8 cellular contexts compared by ENCODE assay signal in the genomic region with DNA sequence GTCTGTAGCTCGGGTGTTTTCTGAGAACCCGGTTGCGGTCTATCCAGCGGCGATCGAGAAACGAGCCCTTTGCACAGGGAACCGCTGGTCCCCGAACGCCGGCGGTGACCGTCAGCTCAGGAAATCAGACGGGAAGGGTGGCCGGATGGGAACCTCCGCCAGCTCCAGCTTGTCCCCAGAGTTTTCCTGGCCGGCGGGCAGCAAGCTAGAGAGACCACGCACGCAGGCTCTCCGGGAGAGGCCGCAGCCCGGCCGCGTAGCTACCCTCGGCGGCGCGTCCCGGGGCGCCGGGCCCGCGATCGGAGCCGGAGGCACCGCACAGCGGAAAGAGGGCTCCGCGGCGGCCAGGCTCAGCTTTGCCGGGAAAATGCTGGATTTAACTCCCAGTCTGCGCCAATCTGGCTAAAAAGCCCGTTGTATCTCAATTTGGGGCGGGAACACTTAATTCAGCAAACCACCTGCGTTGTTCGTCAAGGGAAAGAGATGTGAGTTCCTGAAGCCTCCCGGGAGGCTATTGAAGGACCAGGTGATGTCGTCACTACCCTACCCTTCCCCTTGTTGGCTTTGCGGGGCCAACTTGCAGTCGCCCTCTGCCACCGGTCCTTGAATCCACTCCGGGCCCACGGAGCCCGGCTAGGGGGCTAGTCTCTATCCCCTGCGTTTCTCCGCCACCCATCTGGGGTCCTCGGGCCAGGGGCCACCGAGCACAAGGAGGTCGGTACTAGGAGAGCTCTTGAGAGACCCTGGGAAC. TPM values are rescaled to one million over a fixed set of nuclear protein-coding genes. Genes with fewer than 3 reads are reported as not detected.
DNase-seq lines count a peak whose midpoint lies in the region; ATAC-seq and TF ChIP-seq lines count a peak whose summit lies in the region.

No MANE protein-coding gene starts in this region.

- H4K20me1 ChIP-seq in osteoblast (ENCODE audit: insufficient read depth, low read length) = no peaks in the 10 kb centered on the region

- peak overlapping the region in 2 of 3 donors; percentile 13 to 82 for H3K27ac Mint-ChIP-seq in CD4-positive, CD25-positive, alpha-beta regulatory T cell
- no peak overlapping the region for H3K27ac Mint-ChIP-seq in activated naive CD4-positive, alpha-beta T cell treated with anti-CD3 and anti-CD28 coated beads, Interleukin-2, amount 10 ng/mL, durations not matched to agents 7 days and 5 days

- peak overlapping the region; percentile 72 to 95 (median 88) for H3K4me3 Mint-ChIP-seq in CD4-positive, CD25-positive, alpha-beta regulatory T cell
- peak overlapping the region; percentile 61 for H3K4me3 Mint-ChIP-seq in activated naive CD4-positive, alpha-beta T cell treated with anti-CD3 and anti-CD28 coated beads, Interleukin-2, amount 10 ng/mL, durations not matched to agents 7 days and 5 days

- no peak for ATAC-seq in CD4-positive, CD25-positive, alpha-beta regulatory T cell (ENCODE audit: low read depth in 2 of 2)
- ATAC-seq in HG03354 (IDR thresholded peaks at IDR 0.05; ENCODE audit: poor library complexity, severe bottlenecking, unreplicated experiment) = peak; percentile 22
- no peak for ATAC-seq in GM21423 (IDR thresholded peaks at IDR 0.05; ENCODE audit: unreplicated experiment)
- ATAC-seq in GM21619 (IDR thresholded peaks at IDR 0.05; ENCODE audit: unreplicated experiment) = no peak

- peak overlapping the region; percentile 96 for H2AFZ ChIP-seq in osteoblast (ENCODE audit: low read length)

- CTCF ChIA-PET in activated naive CD4-positive, alpha-beta T cell treated with anti-CD3 and anti-CD28 coated beads, Interleukin-2, amount 10 ng/mL, durations not matched to agents 7 days and 5 days (lab: Charles Lee) = interaction anchor here (0.6 to 6.1 kb wide), 9 partner anchors 8 to 274 kb away, joined by 3 to 63 read pairs (median 6); no protein-coding TSS in a partner anchor

- H3K36me3 ChIP-seq in CD4-positive, CD25-positive, alpha-beta regulatory T cell (ENCODE audit: control insufficient read depth, insufficient read depth, low read length) = no peaks in the 10 kb centered on the region
- no peaks in the 10 kb centered on the region for H3K36me3 ChIP-seq in osteoblast (ENCODE audit: insufficient read depth, low read length)

- intact Hi-C loops in cardiac septum (cut with DNase I) = loop anchor here (5.0 kb wide), 2 partner anchors 96 to 136 kb away; no protein-coding TSS in a partner anchor

- peaks cover 37% of the 10 kb centered on the region for H3K27me3 ChIP-seq in CD4-positive, CD25-positive, alpha-beta regulatory T cell (ENCODE audit: control insufficient read depth, insufficient read depth, low read length)
- H3K27me3 ChIP-seq in osteoblast (ENCODE audit: insufficient read depth, low read length) = peaks cover 15% of the 10 kb centered on the region

- H3K4me3 ChIP-seq in CD4-positive, CD25-positive, alpha-beta regulatory T cell (ENCODE audit: low read depth, low read length) = peak overlapping the region; percentile 89
- H3K4me3 ChIP-seq in osteoblast (ENCODE audit: insufficient read depth, low read length) = peak overlapping the region; percentile 73

- H3K4me1 ChIP-seq in CD4-positive, CD25-positive, alpha-beta regulatory T cell (ENCODE audit: control insufficient read depth, insufficient read depth, low read length, poor library complexity, severe bottlenecking) = peaks cover 23% of the 10 kb centered on the region
- peaks cover 18% of the 10 kb centered on the region for H3K4me1 ChIP-seq in osteoblast (ENCODE audit: insufficient read depth, low read length)

- peaks cover 59% of the 10 kb centered on the region for H3K27me3 Mint-ChIP-seq in CD4-positive, CD25-positive, alpha-beta regulatory T cell
- peaks cover 56% of the 10 kb centered on the region for H3K27me3 Mint-ChIP-seq in activated naive CD4-positive, alpha-beta T cell treated with anti-CD3 and anti-CD28 coated beads, Interleukin-2, amount 10 ng/mL, durations not matched to agents 7 days and 5 days

- H3K4me2 ChIP-seq in osteoblast (ENCODE audit: insufficient read depth, low read length) = peak overlapping the region; percentile 95

- no peak for TF ChIP-seq CTCF in osteoblast (IDR thresholded peaks at IDR 0.05; ENCODE audit: extremely low read depth, low read depth, low read length)

- no peaks in the 10 kb centered on the region for H3K79me2 ChIP-seq in osteoblast (ENCODE audit: insufficient read depth, low read length)

- peak in 1 of 3 donors; percentile 2 for DNase-seq in CD4-positive, CD25-positive, alpha-beta regulatory T cell
- DNase-seq in activated naive CD4-positive, alpha-beta T cell treated with anti-CD3 and anti-CD28 coated beads, Interleukin-2, amount 10 ng/mL, durations not matched to agents 7 days and 5 days = peak; percentile 42
- DNase-seq in cardiac septum (ENCODE audit: low spot score) (peak; percentile 82), osteoblast (ENCODE audit: insufficient read length, low spot score, missing footprints) (peak; percentile 68), NCI-H146 treated with DMSO at 0.1 percent for 48 hours (lab: John Stamatoyannopoulos, UW; ENCODE audit: unreplicated experiment) (no peak)

- no peaks in the 10 kb centered on the region for H3K9me3 Mint-ChIP-seq in CD4-positive, CD25-positive, alpha-beta regulatory T cell
- no peaks in the 10 kb centered on the region for H3K9me3 Mint-ChIP-seq in activated naive CD4-positive, alpha-beta T cell treated with anti-CD3 and anti-CD28 coated beads, Interleukin-2, amount 10 ng/mL, durations not matched to agents 7 days and 5 days

- no peaks in the 10 kb centered on the region for H3K36me3 Mint-ChIP-seq in CD4-positive, CD25-positive, alpha-beta regulatory T cell
- no peaks in the 10 kb centered on the region for H3K36me3 Mint-ChIP-seq in activated naive CD4-positive, alpha-beta T cell treated with anti-CD3 and anti-CD28 coated beads, Interleukin-2, amount 10 ng/mL, durations not matched to agents 7 days and 5 days

- no peak overlapping the region for H3K27ac ChIP-seq in CD4-positive, CD25-positive, alpha-beta regulatory T cell (ENCODE audit: insufficient read depth, low read length, poor library complexity, severe bottlenecking)
- peak overlapping the region; percentile 66 for H3K27ac ChIP-seq in osteoblast (ENCODE audit: low read depth, low read length)

- H3K9me3 ChIP-seq in CD4-positive, CD25-positive, alpha-beta regulatory T cell (ENCODE audit: control insufficient read depth in 2 of 2, low read length in 2 of 2) = no peaks in the 10 kb centered on the region
- no peaks in the 10 kb centered on the region for H3K9me3 ChIP-seq in osteoblast (ENCODE audit: low read depth, low read length)

- H3K4me1 Mint-ChIP-seq in CD4-positive, CD25-positive, alpha-beta regulatory T cell = peaks cover 5 to 20% (median 14%) of the 10 kb centered on the region in 4 donors
- peaks cover 21% of the 10 kb centered on the region for H3K4me1 Mint-ChIP-seq in activated naive CD4-positive, alpha-beta T cell treated with anti-CD3 and anti-CD28 coated beads, Interleukin-2, amount 10 ng/mL, durations not matched to agents 7 days and 5 days

RNA-seq across cellular contexts. Expression of gene CH25H, which starts 0.9 kb away (rescaled TPM):
- total RNA-seq in CD4-positive, CD25-positive, alpha-beta regulatory T cell = 1.6 TPM
- 1 to 10 TPM in 1 of 4 donors, under 1 TPM in 3; 0.10 to 1.0 (median 0.84) TPM for polyA plus RNA-seq in CD4-positive, CD25-positive, alpha-beta regulatory T cell
- total RNA-seq in cardiac septum = 1.00 TPM
- 5.8 and 13.0 TPM in 2 replicates for total RNA-seq in osteoblast

RNA-seq across cellular contexts. Expression of gene LIPA, which starts 43.6 kb away (rescaled TPM):
- 25.2 TPM for total RNA-seq in CD4-positive, CD25-positive, alpha-beta regulatory T cell
- 10 to 100 TPM; 89.8 to 99.9 (median 95.7) TPM for polyA plus RNA-seq in CD4-positive, CD25-positive, alpha-beta regulatory T cell
- total RNA-seq in cardiac septum (16.0 TPM), osteoblast (46.7 and 60.7 TPM in 2 replicates)
